1 cellular context compared by ENCODE assay signal in the genomic region with DNA sequence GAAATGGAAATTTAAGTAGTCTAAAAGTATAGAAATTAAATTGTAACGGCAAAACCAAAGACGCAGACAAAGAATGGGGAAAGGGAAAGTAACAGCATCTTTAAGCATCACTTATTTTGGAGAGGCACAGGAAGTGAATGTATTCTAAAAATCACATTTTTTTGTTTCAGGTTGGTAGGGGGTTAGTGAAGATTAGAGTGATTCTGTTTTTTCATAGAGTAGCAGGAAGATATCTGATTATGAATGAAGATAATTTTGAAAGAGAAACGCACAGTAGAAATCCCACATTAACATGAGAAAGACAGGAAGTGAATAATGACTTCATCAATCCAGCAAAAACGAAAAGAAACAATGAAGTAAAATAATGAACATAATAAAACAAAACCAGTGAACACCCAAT.
TF ChIP-seq lines count a peak whose summit lies in the region.

No MANE protein-coding gene starts in this region.

TF ChIP-seq in WTC11, 78 proteins besides CTCF, POLR2A, EP300 and RAD21 (continued from another document):
- TF ChIP-seq, protein P1, sequence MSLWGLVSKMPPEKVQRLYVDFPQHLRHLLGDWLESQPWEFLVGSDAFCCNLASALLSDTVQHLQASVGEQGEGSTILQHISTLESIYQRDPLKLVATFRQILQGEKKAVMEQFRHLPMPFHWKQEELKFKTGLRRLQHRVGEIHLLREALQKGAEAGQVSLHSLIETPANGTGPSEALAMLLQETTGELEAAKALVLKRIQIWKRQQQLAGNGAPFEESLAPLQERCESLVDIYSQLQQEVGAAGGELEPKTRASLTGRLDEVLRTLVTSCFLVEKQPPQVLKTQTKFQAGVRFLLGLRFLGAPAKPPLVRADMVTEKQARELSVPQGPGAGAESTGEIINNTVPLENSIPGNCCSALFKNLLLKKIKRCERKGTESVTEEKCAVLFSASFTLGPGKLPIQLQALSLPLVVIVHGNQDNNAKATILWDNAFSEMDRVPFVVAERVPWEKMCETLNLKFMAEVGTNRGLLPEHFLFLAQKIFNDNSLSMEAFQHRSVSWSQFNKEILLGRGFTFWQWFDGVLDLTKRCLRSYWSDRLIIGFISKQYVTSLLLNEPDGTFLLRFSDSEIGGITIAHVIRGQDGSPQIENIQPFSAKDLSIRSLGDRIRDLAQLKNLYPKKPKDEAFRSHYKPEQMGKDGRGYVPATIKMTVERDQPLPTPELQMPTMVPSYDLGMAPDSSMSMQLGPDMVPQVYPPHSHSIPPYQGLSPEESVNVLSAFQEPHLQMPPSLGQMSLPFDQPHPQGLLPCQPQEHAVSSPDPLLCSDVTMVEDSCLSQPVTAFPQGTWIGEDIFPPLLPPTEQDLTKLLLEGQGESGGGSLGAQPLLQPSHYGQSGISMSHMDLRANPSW (CRISPR knock-in tag; conservative IDR thresholded peaks at IDR 0.05; ENCODE audit: low read depth) = no peak
- TF ChIP-seq JAZF1 (CRISPR knock-in tag; IDR thresholded peaks at IDR 0.05) (no peak), NFE2L1 (CRISPR knock-in tag; IDR thresholded peaks at IDR 0.05) (no peak), MXD4 (CRISPR knock-in tag; IDR thresholded peaks at IDR 0.05; ENCODE audit: borderline replicate concordance) (no peak), IRF2 (CRISPR knock-in tag; IDR thresholded peaks at IDR 0.05; ENCODE audit: borderline replicate concordance, low read depth) (no peak), ZNF219 (CRISPR knock-in tag; IDR thresholded peaks at IDR 0.05; ENCODE audit: borderline replicate concordance) (no peak), NR2C2 (CRISPR knock-in tag; IDR thresholded peaks at IDR 0.05) (no peak), ZNF232 (CRISPR knock-in tag; IDR thresholded peaks at IDR 0.05) (no peak), CREM (CRISPR knock-in tag; IDR thresholded peaks at IDR 0.05) (no peak), ZNF416 (CRISPR knock-in tag; IDR thresholded peaks at IDR 0.05) (no peak)
- TF ChIP-seq, protein P2, sequence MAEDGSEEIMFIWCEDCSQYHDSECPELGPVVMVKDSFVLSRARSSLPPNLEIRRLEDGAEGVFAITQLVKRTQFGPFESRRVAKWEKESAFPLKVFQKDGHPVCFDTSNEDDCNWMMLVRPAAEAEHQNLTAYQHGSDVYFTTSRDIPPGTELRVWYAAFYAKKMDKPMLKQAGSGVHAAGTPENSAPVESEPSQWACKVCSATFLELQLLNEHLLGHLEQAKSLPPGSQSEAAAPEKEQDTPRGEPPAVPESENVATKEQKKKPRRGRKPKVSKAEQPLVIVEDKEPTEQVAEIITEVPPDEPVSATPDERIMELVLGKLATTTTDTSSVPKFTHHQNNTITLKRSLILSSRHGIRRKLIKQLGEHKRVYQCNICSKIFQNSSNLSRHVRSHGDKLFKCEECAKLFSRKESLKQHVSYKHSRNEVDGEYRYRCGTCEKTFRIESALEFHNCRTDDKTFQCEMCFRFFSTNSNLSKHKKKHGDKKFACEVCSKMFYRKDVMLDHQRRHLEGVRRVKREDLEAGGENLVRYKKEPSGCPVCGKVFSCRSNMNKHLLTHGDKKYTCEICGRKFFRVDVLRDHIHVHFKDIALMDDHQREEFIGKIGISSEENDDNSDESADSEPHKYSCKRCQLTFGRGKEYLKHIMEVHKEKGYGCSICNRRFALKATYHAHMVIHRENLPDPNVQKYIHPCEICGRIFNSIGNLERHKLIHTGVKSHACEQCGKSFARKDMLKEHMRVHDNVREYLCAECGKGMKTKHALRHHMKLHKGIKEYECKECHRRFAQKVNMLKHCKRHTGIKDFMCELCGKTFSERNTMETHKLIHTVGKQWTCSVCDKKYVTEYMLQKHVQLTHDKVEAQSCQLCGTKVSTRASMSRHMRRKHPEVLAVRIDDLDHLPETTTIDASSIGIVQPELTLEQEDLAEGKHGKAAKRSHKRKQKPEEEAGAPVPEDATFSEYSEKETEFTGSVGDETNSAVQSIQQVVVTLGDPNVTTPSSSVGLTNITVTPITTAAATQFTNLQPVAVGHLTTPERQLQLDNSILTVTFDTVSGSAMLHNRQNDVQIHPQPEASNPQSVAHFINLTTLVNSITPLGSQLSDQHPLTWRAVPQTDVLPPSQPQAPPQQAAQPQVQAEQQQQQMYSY (CRISPR knock-in tag; IDR thresholded peaks at IDR 0.05) = no peak
- TF ChIP-seq, protein P3, sequence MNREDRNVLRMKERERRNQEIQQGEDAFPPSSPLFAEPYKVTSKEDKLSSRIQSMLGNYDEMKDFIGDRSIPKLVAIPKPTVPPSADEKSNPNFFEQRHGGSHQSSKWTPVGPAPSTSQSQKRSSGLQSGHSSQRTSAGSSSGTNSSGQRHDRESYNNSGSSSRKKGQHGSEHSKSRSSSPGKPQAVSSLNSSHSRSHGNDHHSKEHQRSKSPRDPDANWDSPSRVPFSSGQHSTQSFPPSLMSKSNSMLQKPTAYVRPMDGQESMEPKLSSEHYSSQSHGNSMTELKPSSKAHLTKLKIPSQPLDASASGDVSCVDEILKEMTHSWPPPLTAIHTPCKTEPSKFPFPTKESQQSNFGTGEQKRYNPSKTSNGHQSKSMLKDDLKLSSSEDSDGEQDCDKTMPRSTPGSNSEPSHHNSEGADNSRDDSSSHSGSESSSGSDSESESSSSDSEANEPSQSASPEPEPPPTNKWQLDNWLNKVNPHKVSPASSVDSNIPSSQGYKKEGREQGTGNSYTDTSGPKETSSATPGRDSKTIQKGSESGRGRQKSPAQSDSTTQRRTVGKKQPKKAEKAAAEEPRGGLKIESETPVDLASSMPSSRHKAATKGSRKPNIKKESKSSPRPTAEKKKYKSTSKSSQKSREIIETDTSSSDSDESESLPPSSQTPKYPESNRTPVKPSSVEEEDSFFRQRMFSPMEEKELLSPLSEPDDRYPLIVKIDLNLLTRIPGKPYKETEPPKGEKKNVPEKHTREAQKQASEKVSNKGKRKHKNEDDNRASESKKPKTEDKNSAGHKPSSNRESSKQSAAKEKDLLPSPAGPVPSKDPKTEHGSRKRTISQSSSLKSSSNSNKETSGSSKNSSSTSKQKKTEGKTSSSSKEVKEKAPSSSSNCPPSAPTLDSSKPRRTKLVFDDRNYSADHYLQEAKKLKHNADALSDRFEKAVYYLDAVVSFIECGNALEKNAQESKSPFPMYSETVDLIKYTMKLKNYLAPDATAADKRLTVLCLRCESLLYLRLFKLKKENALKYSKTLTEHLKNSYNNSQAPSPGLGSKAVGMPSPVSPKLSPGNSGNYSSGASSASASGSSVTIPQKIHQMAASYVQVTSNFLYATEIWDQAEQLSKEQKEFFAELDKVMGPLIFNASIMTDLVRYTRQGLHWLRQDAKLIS (CRISPR knock-in tag; IDR thresholded peaks at IDR 0.05; ENCODE audit: borderline replicate concordance) = no peak
- TF ChIP-seq, protein P4, sequence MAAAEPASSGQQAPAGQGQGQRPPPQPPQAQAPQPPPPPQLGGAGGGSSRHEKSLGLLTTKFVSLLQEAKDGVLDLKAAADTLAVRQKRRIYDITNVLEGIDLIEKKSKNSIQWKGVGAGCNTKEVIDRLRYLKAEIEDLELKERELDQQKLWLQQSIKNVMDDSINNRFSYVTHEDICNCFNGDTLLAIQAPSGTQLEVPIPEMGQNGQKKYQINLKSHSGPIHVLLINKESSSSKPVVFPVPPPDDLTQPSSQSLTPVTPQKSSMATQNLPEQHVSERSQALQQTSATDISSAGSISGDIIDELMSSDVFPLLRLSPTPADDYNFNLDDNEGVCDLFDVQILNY (CRISPR knock-in tag; IDR thresholded peaks at IDR 0.05) = no peak
TF ChIP-seq in WTC11: peak in this region for 0.
